1 cellular context compared by ENCODE assay signal in the genomic region with DNA sequence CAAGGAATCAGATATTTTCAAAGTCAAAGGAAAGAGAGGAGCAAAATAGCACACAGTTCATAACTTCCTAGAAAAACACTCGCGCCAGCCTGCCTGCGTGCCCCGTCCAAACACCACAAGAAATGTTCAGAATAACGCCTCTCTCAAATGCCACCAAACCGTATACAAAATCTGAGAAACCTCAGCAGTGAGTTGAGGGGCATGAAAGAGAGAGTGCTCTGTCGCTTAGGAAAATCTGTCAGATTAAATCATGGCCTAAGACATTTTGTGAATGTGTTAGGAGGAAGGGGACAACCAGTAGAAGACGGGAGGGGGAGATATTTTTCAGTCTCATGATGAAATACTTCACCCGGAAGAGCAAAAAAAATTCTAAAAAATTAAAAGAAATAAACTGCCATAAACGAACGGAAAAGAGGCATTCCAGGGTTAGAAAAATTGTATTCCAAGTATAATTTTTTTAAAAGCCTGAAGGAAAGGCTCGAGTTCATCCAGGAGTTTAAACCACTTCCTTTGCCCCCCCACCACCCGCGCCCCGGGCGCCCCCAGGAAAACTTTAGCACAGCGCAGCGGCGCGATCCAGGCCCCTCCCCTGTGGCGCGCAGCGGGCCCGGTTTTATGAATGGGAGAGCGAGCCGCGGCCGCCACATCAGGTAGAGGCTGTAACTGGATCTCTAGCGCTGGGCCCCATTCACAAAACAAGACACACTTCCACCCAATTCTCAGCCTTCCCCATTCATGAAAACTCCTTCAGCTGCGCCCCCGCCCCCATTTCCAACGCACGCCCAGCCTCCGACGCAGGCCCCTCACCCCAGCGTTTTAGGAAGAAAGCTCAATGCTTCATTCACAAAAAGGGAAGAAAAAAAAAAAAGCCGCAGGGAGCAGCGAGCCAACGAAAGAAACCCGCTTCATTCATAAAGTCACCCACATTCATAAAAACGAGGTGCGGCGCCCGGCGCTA.
TF ChIP-seq lines count a peak whose summit lies in the region.

No MANE protein-coding gene starts in this region.

TF ChIP-seq in K562, 482 proteins besides CTCF, POLR2A, EP300 and RAD21 (continued from another document and continues in another):
- TF ChIP-seq, protein P1, sequence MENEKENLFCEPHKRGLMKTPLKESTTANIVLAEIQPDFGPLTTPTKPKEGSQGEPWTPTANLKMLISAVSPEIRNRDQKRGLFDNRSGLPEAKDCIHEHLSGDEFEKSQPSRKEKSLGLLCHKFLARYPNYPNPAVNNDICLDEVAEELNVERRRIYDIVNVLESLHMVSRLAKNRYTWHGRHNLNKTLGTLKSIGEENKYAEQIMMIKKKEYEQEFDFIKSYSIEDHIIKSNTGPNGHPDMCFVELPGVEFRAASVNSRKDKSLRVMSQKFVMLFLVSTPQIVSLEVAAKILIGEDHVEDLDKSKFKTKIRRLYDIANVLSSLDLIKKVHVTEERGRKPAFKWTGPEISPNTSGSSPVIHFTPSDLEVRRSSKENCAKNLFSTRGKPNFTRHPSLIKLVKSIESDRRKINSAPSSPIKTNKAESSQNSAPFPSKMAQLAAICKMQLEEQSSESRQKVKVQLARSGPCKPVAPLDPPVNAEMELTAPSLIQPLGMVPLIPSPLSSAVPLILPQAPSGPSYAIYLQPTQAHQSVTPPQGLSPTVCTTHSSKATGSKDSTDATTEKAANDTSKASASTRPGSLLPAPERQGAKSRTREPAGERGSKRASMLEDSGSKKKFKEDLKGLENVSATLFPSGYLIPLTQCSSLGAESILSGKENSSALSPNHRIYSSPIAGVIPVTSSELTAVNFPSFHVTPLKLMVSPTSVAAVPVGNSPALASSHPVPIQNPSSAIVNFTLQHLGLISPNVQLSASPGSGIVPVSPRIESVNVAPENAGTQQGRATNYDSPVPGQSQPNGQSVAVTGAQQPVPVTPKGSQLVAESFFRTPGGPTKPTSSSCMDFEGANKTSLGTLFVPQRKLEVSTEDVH (IDR thresholded peaks at IDR 0.05; ENCODE audit: low read depth, partially characterized antibody), result no peak
- TF ChIP-seq DIDO1 (tag; IDR thresholded peaks at IDR 0.05; ENCODE audit: low read depth) (no peak), GABPB2 (CRISPR knock-in tag; conservative IDR thresholded peaks at IDR 0.05) (no peak), PPARD (CRISPR knock-in tag; IDR thresholded peaks at IDR 0.05) (no peak), TAF9B (IDR thresholded peaks at IDR 0.05; ENCODE audit: partially characterized antibody) (no peak), GATA2 (CRISPR knock-in tag; IDR thresholded peaks at IDR 0.05) (no peak), ZNF232 (CRISPR knock-in tag; IDR thresholded peaks at IDR 0.05) (no peak), HNRNPH1 (optimal IDR thresholded peaks at IDR 0.05; ENCODE audit: low read depth, low read length) (no peak), FOXK1 (CRISPR knock-in tag; IDR thresholded peaks at IDR 0.05; ENCODE audit: borderline replicate concordance) (no peak), ZC3H11A (IDR thresholded peaks at IDR 0.05; ENCODE audit: low read depth, low read length) (no peak), MCM7 (IDR thresholded peaks at IDR 0.05) (no peak), PRPF4 (IDR thresholded peaks at IDR 0.05; ENCODE audit: insufficient read depth, low read depth, low read length, poor library complexity, severe bottlenecking) (no peak), NR2C2 (CRISPR knock-in tag; IDR thresholded peaks at IDR 0.05) (no peak), NR2C2 (tag; IDR thresholded peaks at IDR 0.05) (peak; percentile 75; the same call in 1 of the 2 replicates), TARDBP (IDR thresholded peaks at IDR 0.05) (no peak), CHD2 (IDR thresholded peaks at IDR 0.05; ENCODE audit: low read depth, low read length) (no peak), HLTF (IDR thresholded peaks at IDR 0.05) (no peak), GABPA (tag; conservative IDR thresholded peaks at IDR 0.05; ENCODE audit: low read depth) (peak; percentile 62; the same call in 1 of the 2 replicates), KLF16 (IDR thresholded peaks at IDR 0.05) (no peak), PHF8 (IDR thresholded peaks at IDR 0.05; ENCODE audit: borderline replicate concordance, low read length) (no peak), SIX5 (IDR thresholded peaks at IDR 0.05; ENCODE audit: borderline replicate concordance in 1 of 2, insufficient read depth in 1 of 2, low read depth in 1 of 2, low read length in 2 of 2) (no peak), ZNF436 (CRISPR knock-in tag; IDR thresholded peaks at IDR 0.05) (no peak), TBP (optimal IDR thresholded peaks at IDR 0.05; ENCODE audit: low read depth, low read length) (peak; percentile 13), PTTG1 (tag; IDR thresholded peaks at IDR 0.05; ENCODE audit: low read depth) (no peak), SMARCA5 (IDR thresholded peaks at IDR 0.05) (no peak), TEAD4 (IDR thresholded peaks at IDR 0.05; ENCODE audit: low read length) (no peak), TEAD4 (CRISPR knock-in tag; IDR thresholded peaks at IDR 0.05; ENCODE audit: borderline replicate concordance) (no peak), SIN3A (IDR thresholded peaks at IDR 0.05; ENCODE audit: borderline replicate concordance in 2 of 2, control insufficient read depth in 1 of 2, low read depth in 2 of 2, low read length in 2 of 2) (no peak), RBM39 (optimal IDR thresholded peaks at IDR 0.05; ENCODE audit: low read depth, low read length) (no peak), ZNF778 (CRISPR knock-in tag; IDR thresholded peaks at IDR 0.05) (no peak), BDP1 (IDR thresholded peaks at IDR 0.05; ENCODE audit: insufficient read depth, insufficient read length) (no peak), PCBP1 (IDR thresholded peaks at IDR 0.05; ENCODE audit: low read depth, low read length, poor library complexity, severe bottlenecking) (no peak), NR2C1 (IDR thresholded peaks at IDR 0.05) (peak; percentile 31; the same call in 1 of the 2 replicates), NR2C1 (tag; IDR thresholded peaks at IDR 0.05) (no peak), DMBX1 (CRISPR knock-in tag; IDR thresholded peaks at IDR 0.05; ENCODE audit: borderline replicate concordance) (no peak), CBX1 (IDR thresholded peaks at IDR 0.05; ENCODE audit: low read depth) (no peak), NRF1 (conservative IDR thresholded peaks at IDR 0.05 in 1 of 2, IDR thresholded peaks at IDR 0.05 in 1 of 2) (peak; percentile 49 to 65; a peak in 3 of 4 replicates), ETS2 (tag; IDR thresholded peaks at IDR 0.05; ENCODE audit: borderline replicate concordance, poor library complexity, severe bottlenecking) (no peak), RCOR1 (IDR thresholded peaks at IDR 0.05; ENCODE audit: borderline replicate concordance in 1 of 2, low read depth in 2 of 2, low read length in 2 of 2) (0 out of 4 replicates have a peak, but pooled peaks of 1 of the 2 experiments have one; percentile 8), ZC3H8 (IDR thresholded peaks at IDR 0.05) (no peak), PHF21A (IDR thresholded peaks at IDR 0.05; ENCODE audit: borderline replicate concordance, low read depth) (no peak), MECOM (CRISPR knock-in tag; IDR thresholded peaks at IDR 0.05) (no peak), ARID1B (IDR thresholded peaks at IDR 0.05) (no peak), EGR1 (conservative IDR thresholded peaks at IDR 0.05) (0 out of 2 replicates have a peak, but pooled peaks have one; percentile 17)
- TF ChIP-seq, protein P2, sequence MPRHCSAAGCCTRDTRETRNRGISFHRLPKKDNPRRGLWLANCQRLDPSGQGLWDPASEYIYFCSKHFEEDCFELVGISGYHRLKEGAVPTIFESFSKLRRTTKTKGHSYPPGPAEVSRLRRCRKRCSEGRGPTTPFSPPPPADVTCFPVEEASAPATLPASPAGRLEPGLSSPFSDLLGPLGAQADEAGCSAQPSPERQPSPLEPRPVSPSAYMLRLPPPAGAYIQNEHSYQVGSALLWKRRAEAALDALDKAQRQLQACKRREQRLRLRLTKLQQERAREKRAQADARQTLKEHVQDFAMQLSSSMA (CRISPR knock-in tag; IDR thresholded peaks at IDR 0.05), result no peak
- TF ChIP-seq, protein P3, sequence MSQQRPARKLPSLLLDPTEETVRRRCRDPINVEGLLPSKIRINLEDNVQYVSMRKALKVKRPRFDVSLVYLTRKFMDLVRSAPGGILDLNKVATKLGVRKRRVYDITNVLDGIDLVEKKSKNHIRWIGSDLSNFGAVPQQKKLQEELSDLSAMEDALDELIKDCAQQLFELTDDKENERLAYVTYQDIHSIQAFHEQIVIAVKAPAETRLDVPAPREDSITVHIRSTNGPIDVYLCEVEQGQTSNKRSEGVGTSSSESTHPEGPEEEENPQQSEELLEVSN (IDR thresholded peaks at IDR 0.05; ENCODE audit: borderline replicate concordance in 1 of 2, extremely low read depth in 1 of 2, insufficient read depth in 1 of 2, insufficient read length in 1 of 2, low read depth in 1 of 2, low read length in 1 of 2, poor library complexity in 1 of 2, severe bottlenecking in 1 of 2), result peak in 1 of 2 experiments; percentile 21
- TF ChIP-seq, protein P4, sequence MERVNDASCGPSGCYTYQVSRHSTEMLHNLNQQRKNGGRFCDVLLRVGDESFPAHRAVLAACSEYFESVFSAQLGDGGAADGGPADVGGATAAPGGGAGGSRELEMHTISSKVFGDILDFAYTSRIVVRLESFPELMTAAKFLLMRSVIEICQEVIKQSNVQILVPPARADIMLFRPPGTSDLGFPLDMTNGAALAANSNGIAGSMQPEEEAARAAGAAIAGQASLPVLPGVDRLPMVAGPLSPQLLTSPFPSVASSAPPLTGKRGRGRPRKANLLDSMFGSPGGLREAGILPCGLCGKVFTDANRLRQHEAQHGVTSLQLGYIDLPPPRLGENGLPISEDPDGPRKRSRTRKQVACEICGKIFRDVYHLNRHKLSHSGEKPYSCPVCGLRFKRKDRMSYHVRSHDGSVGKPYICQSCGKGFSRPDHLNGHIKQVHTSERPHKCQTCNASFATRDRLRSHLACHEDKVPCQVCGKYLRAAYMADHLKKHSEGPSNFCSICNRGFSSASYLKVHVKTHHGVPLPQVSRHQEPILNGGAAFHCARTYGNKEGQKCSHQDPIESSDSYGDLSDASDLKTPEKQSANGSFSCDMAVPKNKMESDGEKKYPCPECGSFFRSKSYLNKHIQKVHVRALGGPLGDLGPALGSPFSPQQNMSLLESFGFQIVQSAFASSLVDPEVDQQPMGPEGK (CRISPR knock-in tag; IDR thresholded peaks at IDR 0.05; ENCODE audit: borderline replicate concordance), result no peak
- TF ChIP-seq, protein P5, sequence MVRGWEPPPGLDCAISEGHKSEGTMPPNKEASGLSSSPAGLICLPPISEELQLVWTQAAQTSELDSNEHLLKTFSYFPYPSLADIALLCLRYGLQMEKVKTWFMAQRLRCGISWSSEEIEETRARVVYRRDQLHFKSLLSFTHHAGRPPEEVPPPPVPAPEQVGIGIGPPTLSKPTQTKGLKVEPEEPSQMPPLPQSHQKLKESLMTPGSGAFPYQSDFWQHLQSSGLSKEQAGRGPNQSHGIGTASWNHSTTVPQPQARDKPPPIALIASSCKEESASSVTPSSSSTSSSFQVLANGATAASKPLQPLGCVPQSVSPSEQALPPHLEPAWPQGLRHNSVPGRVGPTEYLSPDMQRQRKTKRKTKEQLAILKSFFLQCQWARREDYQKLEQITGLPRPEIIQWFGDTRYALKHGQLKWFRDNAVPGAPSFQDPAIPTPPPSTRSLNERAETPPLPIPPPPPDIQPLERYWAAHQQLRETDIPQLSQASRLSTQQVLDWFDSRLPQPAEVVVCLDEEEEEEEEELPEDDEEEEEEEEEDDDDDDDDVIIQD (CRISPR knock-in tag; IDR thresholded peaks at IDR 0.05), result no peak
- TF ChIP-seq, protein P6, sequence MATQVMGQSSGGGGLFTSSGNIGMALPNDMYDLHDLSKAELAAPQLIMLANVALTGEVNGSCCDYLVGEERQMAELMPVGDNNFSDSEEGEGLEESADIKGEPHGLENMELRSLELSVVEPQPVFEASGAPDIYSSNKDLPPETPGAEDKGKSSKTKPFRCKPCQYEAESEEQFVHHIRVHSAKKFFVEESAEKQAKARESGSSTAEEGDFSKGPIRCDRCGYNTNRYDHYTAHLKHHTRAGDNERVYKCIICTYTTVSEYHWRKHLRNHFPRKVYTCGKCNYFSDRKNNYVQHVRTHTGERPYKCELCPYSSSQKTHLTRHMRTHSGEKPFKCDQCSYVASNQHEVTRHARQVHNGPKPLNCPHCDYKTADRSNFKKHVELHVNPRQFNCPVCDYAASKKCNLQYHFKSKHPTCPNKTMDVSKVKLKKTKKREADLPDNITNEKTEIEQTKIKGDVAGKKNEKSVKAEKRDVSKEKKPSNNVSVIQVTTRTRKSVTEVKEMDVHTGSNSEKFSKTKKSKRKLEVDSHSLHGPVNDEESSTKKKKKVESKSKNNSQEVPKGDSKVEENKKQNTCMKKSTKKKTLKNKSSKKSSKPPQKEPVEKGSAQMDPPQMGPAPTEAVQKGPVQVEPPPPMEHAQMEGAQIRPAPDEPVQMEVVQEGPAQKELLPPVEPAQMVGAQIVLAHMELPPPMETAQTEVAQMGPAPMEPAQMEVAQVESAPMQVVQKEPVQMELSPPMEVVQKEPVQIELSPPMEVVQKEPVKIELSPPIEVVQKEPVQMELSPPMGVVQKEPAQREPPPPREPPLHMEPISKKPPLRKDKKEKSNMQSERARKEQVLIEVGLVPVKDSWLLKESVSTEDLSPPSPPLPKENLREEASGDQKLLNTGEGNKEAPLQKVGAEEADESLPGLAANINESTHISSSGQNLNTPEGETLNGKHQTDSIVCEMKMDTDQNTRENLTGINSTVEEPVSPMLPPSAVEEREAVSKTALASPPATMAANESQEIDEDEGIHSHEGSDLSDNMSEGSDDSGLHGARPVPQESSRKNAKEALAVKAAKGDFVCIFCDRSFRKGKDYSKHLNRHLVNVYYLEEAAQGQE (CRISPR knock-in tag; IDR thresholded peaks at IDR 0.05; ENCODE audit: low read depth), result no peak
- TF ChIP-seq, protein P7, sequence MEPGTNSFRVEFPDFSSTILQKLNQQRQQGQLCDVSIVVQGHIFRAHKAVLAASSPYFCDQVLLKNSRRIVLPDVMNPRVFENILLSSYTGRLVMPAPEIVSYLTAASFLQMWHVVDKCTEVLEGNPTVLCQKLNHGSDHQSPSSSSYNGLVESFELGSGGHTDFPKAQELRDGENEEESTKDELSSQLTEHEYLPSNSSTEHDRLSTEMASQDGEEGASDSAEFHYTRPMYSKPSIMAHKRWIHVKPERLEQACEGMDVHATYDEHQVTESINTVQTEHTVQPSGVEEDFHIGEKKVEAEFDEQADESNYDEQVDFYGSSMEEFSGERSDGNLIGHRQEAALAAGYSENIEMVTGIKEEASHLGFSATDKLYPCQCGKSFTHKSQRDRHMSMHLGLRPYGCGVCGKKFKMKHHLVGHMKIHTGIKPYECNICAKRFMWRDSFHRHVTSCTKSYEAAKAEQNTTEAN (CRISPR knock-in tag; IDR thresholded peaks at IDR 0.05), result no peak
- TF ChIP-seq, protein P8, sequence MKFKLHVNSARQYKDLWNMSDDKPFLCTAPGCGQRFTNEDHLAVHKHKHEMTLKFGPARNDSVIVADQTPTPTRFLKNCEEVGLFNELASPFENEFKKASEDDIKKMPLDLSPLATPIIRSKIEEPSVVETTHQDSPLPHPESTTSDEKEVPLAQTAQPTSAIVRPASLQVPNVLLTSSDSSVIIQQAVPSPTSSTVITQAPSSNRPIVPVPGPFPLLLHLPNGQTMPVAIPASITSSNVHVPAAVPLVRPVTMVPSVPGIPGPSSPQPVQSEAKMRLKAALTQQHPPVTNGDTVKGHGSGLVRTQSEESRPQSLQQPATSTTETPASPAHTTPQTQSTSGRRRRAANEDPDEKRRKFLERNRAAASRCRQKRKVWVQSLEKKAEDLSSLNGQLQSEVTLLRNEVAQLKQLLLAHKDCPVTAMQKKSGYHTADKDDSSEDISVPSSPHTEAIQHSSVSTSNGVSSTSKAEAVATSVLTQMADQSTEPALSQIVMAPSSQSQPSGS (CRISPR knock-in tag; IDR thresholded peaks at IDR 0.05), result no peak
